Comparison of ENCODE assay signal across 1 cellular context in genomic region chr2:48715042-48715899, GRCh38.
TF ChIP-seq lines count a peak whose summit lies in the region.

No MANE protein-coding gene starts in this region.

TF ChIP-seq in IMR-90, 13 proteins besides CTCF, POLR2A, EP300 and RAD21 (continued from another document):
- TF ChIP-seq MAFK (IDR thresholded peaks at IDR 0.05; ENCODE audit: low read depth, low read length): no peak
